In genomic region chr3:129389572-129389937, GRCh38 we compare ENCODE assay signal across 17 cellular contexts. TPM values are rescaled to one million over a fixed set of nuclear protein-coding genes. Genes with fewer than 3 reads are reported as not detected.
DNase-seq lines count a peak whose midpoint lies in the region; ATAC-seq and TF ChIP-seq lines count a peak whose summit lies in the region.
"Had no signal": no experiment of that assay in that cellular context is flagged by ENCODE, and none has a peak within 500 bp of the region (broad histone marks: within the 10 kb centered on the region; RNA-seq: fewer than 3 reads in every experiment).

No MANE protein-coding gene starts in this region.

- H3K4me2 ChIP-seq in SK-N-SH: peak overlapping the region; percentile 6

- H3K9ac ChIP-seq in SK-N-SH (no peak overlapping the region), subcutaneous abdominal adipose tissue (ENCODE audit: low read length in 5 of 5) (no peak overlapping the region)

- H3K27ac ChIP-seq in SK-N-SH (ENCODE audit: low read depth in 2 of 2, low read length in 1 of 2) (peak overlapping the region in 1 of 2 experiments; percentile 71; a peak in 2 of 4 replicates), lung (ENCODE audit: low read depth in 1 of 2, low read length in 1 of 2) (peak overlapping the region; percentile 61 to 62), subcutaneous abdominal adipose tissue (ENCODE audit: low read depth, low read length) (peak overlapping the region; percentile 57)
- H3K27ac ChIP-seq: 22Rv1 had no signal

- no peak for TF ChIP-seq EP300 in SK-N-SH (IDR thresholded peaks at IDR 0.05; ENCODE audit: borderline replicate concordance in 1 of 2, low read depth in 1 of 2, low read length in 1 of 2)

- no peaks in the 10 kb centered on the region for H3K9me2 ChIP-seq in SK-N-SH

- peaks cover 21 to 39% of the 10 kb centered on the region in 2 experiments for H3K36me3 ChIP-seq in SK-N-SH (replicated peaks in 1 of 2; ENCODE audit: control insufficient read depth in 1 of 2, insufficient read depth in 2 of 2, low read length in 1 of 2)
- peaks cover 9 to 29% of the 10 kb centered on the region in 2 donors for H3K36me3 ChIP-seq in lung (ENCODE audit: control insufficient read depth in 2 of 2, insufficient read depth in 2 of 2, low read length in 2 of 2)
- H3K36me3 ChIP-seq in subcutaneous abdominal adipose tissue (ENCODE audit: control insufficient read depth in 5 of 5, insufficient read depth in 5 of 5, low read length in 5 of 5): peaks cover 4 to 69% (median 50%) of the 10 kb centered on the region in 5 donors

- WGBS in SK-N-SH (ENCODE audit: low lambda C conversion rate): 67% methylated on average over 3 of the region's 3 CpGs
- 85 to 86% methylated on average over 3 of the region's 3 CpGs for WGBS in lung, 2 donors

- H3K4me3 ChIP-seq in SK-N-SH (ENCODE audit: low read depth in 2 of 2, low read length in 1 of 2) (no peak overlapping the region), lung (no peak overlapping the region), subcutaneous abdominal adipose tissue (ENCODE audit: low read depth in 1 of 5, low read length in 5 of 5) (no peak overlapping the region)

- no peak for TF ChIP-seq CTCF in SK-N-SH (IDR thresholded peaks at IDR 0.05)
- TF ChIP-seq CTCF in lung (IDR thresholded peaks at IDR 0.05; ENCODE audit: control extremely low read depth, extremely low read depth): no peak

- H3K4me1 ChIP-seq in SK-N-SH (ENCODE audit: control insufficient read depth in 1 of 2, insufficient read depth in 2 of 2, low read depth in 1 of 2, low read length in 1 of 2) (peaks cover 0 to 14% of the 10 kb centered on the region in 2 experiments; a peak in 1 of 4 replicates), lung (ENCODE audit: control insufficient read depth in 2 of 2, insufficient read depth in 2 of 2, low read length in 2 of 2) (peaks cover 0 to 12% of the 10 kb centered on the region in 2 donors), subcutaneous abdominal adipose tissue (ENCODE audit: control insufficient read depth in 5 of 5, insufficient read depth in 5 of 5, low read length in 5 of 5) (peaks cover 3 to 47% (median 11%) of the 10 kb centered on the region in 5 donors)

- H2AFZ ChIP-seq in SK-N-SH (ENCODE audit: low read depth): no peak overlapping the region

- intact Hi-C loops in posterior vena cava (cut with DNase I): no loop called here

- DNase-seq in SK-N-SH: no peak
- DNase-seq in dermis blood vessel endothelial cell: peak; percentile 64
- DNase-seq in lung (ENCODE audit: low spot score): no peak
- no peak for DNase-seq in posterior vena cava (ENCODE audit: low spot score)
- DNase-seq: activated CD4-positive, alpha-beta T cell treated with anti-CD3 and anti-CD28 coated beads, Interleukin-2, amount 10 ng/mL, durations not matched to agents 7 days and 5 days; cortex of kidney; KG1; NCI-H1417 treated with DMSO at 0.1 percent for 48 hours; retina; stimulated activated naive CD8-positive, alpha-beta T cell treated with anti-CD3 and anti-CD28 coated beads, Interleukin-15, Interleukin-2, amounts not matched to agents 100 U/mL and 50 U/mL, for 24 hours had no signal

- peaks cover 4% of the 10 kb centered on the region for H3F3A ChIP-seq in SK-N-SH (replicated peaks; ENCODE audit: insufficient read depth)

- H3K27me3 ChIP-seq in SK-N-SH (ENCODE audit: insufficient read depth) (no peaks in the 10 kb centered on the region), lung (ENCODE audit: control insufficient read depth, insufficient read depth) (no peaks in the 10 kb centered on the region), subcutaneous abdominal adipose tissue (ENCODE audit: control insufficient read depth in 5 of 5, insufficient read depth in 4 of 5, low read length in 5 of 5) (no peaks in the 10 kb centered on the region)

- ATAC-seq in SK-N-SH treated with all-trans-retinoic acid at 6 μM for 48 hours: no peak
- no peak for ATAC-seq in lung (ENCODE audit: insufficient read depth, low FRiP score)
- no peak for ATAC-seq in GM18519 (IDR thresholded peaks at IDR 0.05; ENCODE audit: low FRiP score, unreplicated experiment)
- ATAC-seq in HG02973 (IDR thresholded peaks at IDR 0.05; ENCODE audit: unreplicated experiment): no peak
- ATAC-seq: stimulated activated naive CD8-positive, alpha-beta T cell treated with anti-CD3 and anti-CD28 coated beads, Interleukin-15, Interleukin-2, amounts not matched to agents 100 U/mL and 50 U/mL, for 24 hours had no signal

- no peak for TF ChIP-seq RAD21 in SK-N-SH (IDR thresholded peaks at IDR 0.05; ENCODE audit: low read length)

- CTCF ChIA-PET in SK-N-SH (lab: Yijun Ruan, JAX): no interaction called here

- no peaks in the 10 kb centered on the region for H3K9me3 ChIP-seq in SK-N-SH
- no peaks in the 10 kb centered on the region for H3K9me3 ChIP-seq in lung (ENCODE audit: control insufficient read depth in 2 of 2, insufficient read depth in 1 of 2, low read length in 1 of 2)
- no peaks in the 10 kb centered on the region for H3K9me3 ChIP-seq in subcutaneous abdominal adipose tissue (ENCODE audit: control insufficient read depth in 5 of 5, low read length in 5 of 5)

- POLR2A ChIA-PET in SK-N-SH (lab: Yijun Ruan, JAX): no interaction called here

- peaks cover under 1% of the 10 kb centered on the region; the same call in 1 of the 2 replicates for H4K20me1 ChIP-seq in SK-N-SH (ENCODE audit: insufficient read depth)

- peaks cover 3% of the 10 kb centered on the region; the same call in 1 of the 2 replicates for H3K79me2 ChIP-seq in SK-N-SH (ENCODE audit: insufficient read depth)

TF ChIP-seq in SK-N-SH, 30 proteins besides CTCF, POLR2A, EP300 and RAD21 (continues in another document):
- TF ChIP-seq GATA2 (CRISPR knock-in tag; IDR thresholded peaks at IDR 0.05) (no peak), NFIC (IDR thresholded peaks at IDR 0.05; ENCODE audit: borderline replicate concordance) (no peak), RCOR1 (IDR thresholded peaks at IDR 0.05; ENCODE audit: low read length) (no peak), ELF1 (IDR thresholded peaks at IDR 0.05) (no peak), IRF3 (IDR thresholded peaks at IDR 0.05; ENCODE audit: low read depth, low read length) (no peak)

TF ChIP-seq in SK-N-SH treated with all-trans-retinoic acid at 6 μM for 48 hours, 23 proteins besides CTCF, POLR2A, EP300 and RAD21 (continues in another document):
- TF ChIP-seq ZFP3 (CRISPR knock-in tag; IDR thresholded peaks at IDR 0.05): no peak
- no peak for TF ChIP-seq ZNF565 (CRISPR knock-in tag; conservative IDR thresholded peaks at IDR 0.05; ENCODE audit: low read depth)
- TF ChIP-seq TSHZ2 (CRISPR knock-in tag; IDR thresholded peaks at IDR 0.05): no peak
- TF ChIP-seq CSRNP3 (CRISPR knock-in tag; IDR thresholded peaks at IDR 0.05): no peak
- no peak for TF ChIP-seq OSR1 (CRISPR knock-in tag; IDR thresholded peaks at IDR 0.05)

RNA-seq across cellular contexts. Expression of gene EFCAB12, which starts 38.9 kb away (rescaled TPM):
- 0.26 and 0.38 TPM in 2 replicates for polyA plus RNA-seq in SK-N-SH (2012; rRNA removed)
- polyA plus RNA-seq in SK-N-SH (2012; cell fraction: cytosol; rRNA removed): 0.04 and 0.09 TPM in 2 replicates
- 1.7 and 1.8 TPM in 2 replicates for polyA plus RNA-seq in SK-N-SH (2012; cell fraction: nucleus; rRNA removed)
- total RNA-seq in dermis blood vessel endothelial cell: not detected in 2 replicates
- total RNA-seq in lung: 1 to 10 TPM; 3.8 to 8.8 TPM
- 1 to 10 TPM; 2.6 to 2.7 TPM for polyA plus RNA-seq in lung
- total RNA-seq in posterior vena cava: under 1 TPM; 0.05 to 0.14 TPM
- total RNA-seq: NCI-H460, RPMI7951 had no signal

RNA-seq across cellular contexts. Expression of gene MBD4, which starts 50.2 kb away (rescaled TPM):
- polyA plus RNA-seq in SK-N-SH (2012; rRNA removed) (11.1 and 11.7 TPM in 2 replicates), lung (10 to 100 TPM; 16.7 to 29.0 TPM)
- 10.3 and 12.7 TPM in 2 replicates for polyA plus RNA-seq in SK-N-SH (2012; cell fraction: cytosol; rRNA removed)
- polyA plus RNA-seq in SK-N-SH (2012; cell fraction: nucleus; rRNA removed): 32.7 and 35.4 TPM in 2 replicates
- total RNA-seq in dermis blood vessel endothelial cell (26.4 and 30.4 TPM in 2 replicates), lung (10 to 100 TPM; 43.5 to 49.8 TPM), posterior vena cava (10 to 100 TPM; 23.1 to 24.9 TPM)

RNA-seq across cellular contexts. Expression of gene IFT122, which starts 50.5 kb away (rescaled TPM):
- polyA plus RNA-seq in SK-N-SH (2012; rRNA removed) (20.1 and 20.8 TPM in 2 replicates), lung (10 to 100 TPM; 11.0 to 14.3 TPM)
- polyA plus RNA-seq in SK-N-SH (2012; cell fraction: cytosol; rRNA removed): 9.0 and 11.9 TPM in 2 replicates
- polyA plus RNA-seq in SK-N-SH (2012; cell fraction: nucleus; rRNA removed): 60.6 and 73.3 TPM in 2 replicates
- total RNA-seq in dermis blood vessel endothelial cell (28.4 and 43.5 TPM in 2 replicates), lung (10 to 100 TPM; 49.1 to 65.7 TPM), posterior vena cava (10 to 100 TPM; 22.0 to 22.5 TPM)
